Comparison of ENCODE assay signal across 29 cellular contexts in the genomic region with DNA sequence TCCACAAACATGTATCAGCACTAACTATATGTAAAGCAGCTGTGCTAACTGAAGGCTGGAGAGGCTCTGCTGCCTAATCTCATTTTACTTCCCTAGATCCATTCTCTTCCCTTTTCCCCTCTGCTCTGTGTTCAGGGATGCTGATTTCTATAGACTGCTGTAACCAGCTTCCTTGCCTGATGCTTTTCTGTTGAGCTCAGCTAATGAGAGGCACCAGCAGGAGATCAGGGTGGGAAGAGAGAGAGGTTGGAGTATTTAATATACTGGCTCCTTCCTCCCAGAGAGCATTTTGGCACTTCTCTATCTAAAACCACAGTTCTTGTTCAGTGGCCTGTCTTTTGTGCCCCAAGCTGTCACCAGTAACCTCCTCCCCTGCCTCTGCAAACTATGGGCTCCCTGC.
DNase-seq lines count a peak whose midpoint lies in the region; ATAC-seq and TF ChIP-seq lines count a peak whose summit lies in the region.
"Had no signal": no experiment of that assay in that cellular context is flagged by ENCODE, and none has a peak within 500 bp of the region (broad histone marks: within the 10 kb centered on the region; RNA-seq: fewer than 3 reads in every experiment).

No MANE protein-coding gene starts in this region.

- H3K4me1 Mint-ChIP-seq in MCF 10A (ENCODE audit: insufficient read depth, unreplicated experiment) (no peaks in the 10 kb centered on the region), endodermal cell (peaks cover 10% of the 10 kb centered on the region)
- no peaks in the 10 kb centered on the region for H3K4me1 Mint-ChIP-seq in activated T-helper 1 cell treated with anti-CD3 and anti-CD28 coated beads, Interleukin-12 subunit alpha, Interleukin-12 subunit beta, Interleukin-2, Interleukin-4 antibody, amounts not matched to agents 30 ng/mL and 10 ng/mL and 1 ng/mL, durations not matched to agents 14 hours and 24 hours and 36 hours (ENCODE audit: low read depth)
- H3K4me1 Mint-ChIP-seq in activated naive CD4-positive, alpha-beta T cell treated with anti-CD3 and anti-CD28 coated beads for 36 hours (ENCODE audit: low read depth): no peaks in the 10 kb centered on the region
- H3K4me1 Mint-ChIP-seq: activated CD4-positive, alpha-beta T cell treated with anti-CD3 and anti-CD28 coated beads for 36 hours; activated naive CD8-positive, alpha-beta T cell treated with anti-CD3 and anti-CD28 coated beads for 36 hours; B cell; CD8-positive, alpha-beta memory T cell; central memory CD8-positive, alpha-beta T cell; memory B cell had no signal

- H3K27me3 Mint-ChIP-seq in MCF 10A (ENCODE audit: insufficient read depth, unreplicated experiment) (no peaks in the 10 kb centered on the region), endodermal cell (ENCODE audit: insufficient read depth) (no peaks in the 10 kb centered on the region)
- H3K27me3 Mint-ChIP-seq in activated T-helper 1 cell treated with anti-CD3 and anti-CD28 coated beads, Interleukin-12 subunit alpha, Interleukin-12 subunit beta, Interleukin-2, Interleukin-4 antibody, amounts not matched to agents 30 ng/mL and 10 ng/mL and 1 ng/mL, durations not matched to agents 14 hours and 24 hours and 36 hours (ENCODE audit: insufficient read depth): no peaks in the 10 kb centered on the region
- H3K27me3 Mint-ChIP-seq in activated naive CD4-positive, alpha-beta T cell treated with anti-CD3 and anti-CD28 coated beads for 36 hours (ENCODE audit: low read depth): peaks cover 4% of the 10 kb centered on the region
- H3K27me3 Mint-ChIP-seq: activated CD4-positive, alpha-beta T cell treated with anti-CD3 and anti-CD28 coated beads for 36 hours; activated naive CD8-positive, alpha-beta T cell treated with anti-CD3 and anti-CD28 coated beads for 36 hours; B cell; CD8-positive, alpha-beta memory T cell; central memory CD8-positive, alpha-beta T cell had no signal

- intact Hi-C loops in MCF 10A (cut with micrococcal nuclease): no loop called here
- intact Hi-C loops in breast epithelium (cut with DNase I; ENCODE audit: low total_unique reads): no loop called here
- intact Hi-C loops in activated T-helper 1 cell treated with anti-CD3 and anti-CD28 coated beads, Interleukin-12 subunit alpha, Interleukin-12 subunit beta, Interleukin-2, Interleukin-4 antibody, amounts not matched to agents 30 ng/mL and 10 ng/mL and 1 ng/mL, durations not matched to agents 14 hours and 24 hours and 36 hours (cut with micrococcal nuclease): no loop called here
- intact Hi-C loops in activated naive CD4-positive, alpha-beta T cell treated with anti-CD3 and anti-CD28 coated beads for 36 hours (cut with micrococcal nuclease): no loop called here

- no peaks in the 10 kb centered on the region for H3K27me3 ChIP-seq in breast epithelium
- H3K27me3 ChIP-seq in endodermal cell (ENCODE audit: control insufficient read depth, insufficient read depth, low read length, poor library complexity, severe bottlenecking): no peaks in the 10 kb centered on the region
- H3K27me3 ChIP-seq: ascending aorta, gastrocnemius medialis had no signal

- H3K9ac ChIP-seq in endodermal cell (ENCODE audit: extremely low read depth, low read length, poor library complexity, severe bottlenecking): no peak overlapping the region
- H3K9ac ChIP-seq: SK-N-SH had no signal

- ATAC-seq in GM21360 (IDR thresholded peaks at IDR 0.05; ENCODE audit: unreplicated experiment): no peak
- ATAC-seq: A549; activated CD4-positive, alpha-beta T cell treated with anti-CD3 and anti-CD28 coated beads for 36 hours; gastrocnemius medialis; stimulated activated naive CD8-positive, alpha-beta T cell treated with anti-CD3 and anti-CD28 coated beads, Interleukin-15, Interleukin-2, amounts not matched to agents 100 U/mL and 50 U/mL, for 24 hours had no signal

- H3K27ac Mint-ChIP-seq in MCF 10A (ENCODE audit: low read depth, unreplicated experiment) (peak overlapping the region; percentile 49), endodermal cell (no peak overlapping the region)
- no peak overlapping the region for H3K27ac Mint-ChIP-seq in activated T-helper 1 cell treated with anti-CD3 and anti-CD28 coated beads, Interleukin-12 subunit alpha, Interleukin-12 subunit beta, Interleukin-2, Interleukin-4 antibody, amounts not matched to agents 30 ng/mL and 10 ng/mL and 1 ng/mL, durations not matched to agents 14 hours and 24 hours and 36 hours
- H3K27ac Mint-ChIP-seq in activated naive CD4-positive, alpha-beta T cell treated with anti-CD3 and anti-CD28 coated beads for 36 hours: no peak overlapping the region
- H3K27ac Mint-ChIP-seq: activated CD4-positive, alpha-beta T cell treated with anti-CD3 and anti-CD28 coated beads for 36 hours; activated naive CD8-positive, alpha-beta T cell treated with anti-CD3 and anti-CD28 coated beads for 36 hours; B cell; CD8-positive, alpha-beta memory T cell; memory B cell had no signal

- H3K4me1 ChIP-seq in breast epithelium (no peaks in the 10 kb centered on the region), endodermal cell (ENCODE audit: control insufficient read depth, insufficient read depth, low read length) (peaks cover 5% of the 10 kb centered on the region)
- H3K4me1 ChIP-seq: A549, ascending aorta, gastrocnemius medialis had no signal

- H3K36me3 Mint-ChIP-seq in MCF 10A (ENCODE audit: insufficient read depth, unreplicated experiment) (peaks cover 7% of the 10 kb centered on the region), endodermal cell (ENCODE audit: low read depth) (no peaks in the 10 kb centered on the region)
- H3K36me3 Mint-ChIP-seq in activated T-helper 1 cell treated with anti-CD3 and anti-CD28 coated beads, Interleukin-12 subunit alpha, Interleukin-12 subunit beta, Interleukin-2, Interleukin-4 antibody, amounts not matched to agents 30 ng/mL and 10 ng/mL and 1 ng/mL, durations not matched to agents 14 hours and 24 hours and 36 hours (ENCODE audit: low read depth): no peaks in the 10 kb centered on the region
- H3K36me3 Mint-ChIP-seq in activated naive CD4-positive, alpha-beta T cell treated with anti-CD3 and anti-CD28 coated beads for 36 hours (ENCODE audit: low read depth): no peaks in the 10 kb centered on the region
- H3K36me3 Mint-ChIP-seq: activated naive CD8-positive, alpha-beta T cell treated with anti-CD3 and anti-CD28 coated beads for 36 hours; CD8-positive, alpha-beta memory T cell; memory B cell had no signal

- H3K9me3 Mint-ChIP-seq in MCF 10A (ENCODE audit: unreplicated experiment): no peaks in the 10 kb centered on the region
- H3K9me3 Mint-ChIP-seq in endodermal cell: no peaks in the 10 kb centered on the region
- H3K9me3 Mint-ChIP-seq in activated T-helper 1 cell treated with anti-CD3 and anti-CD28 coated beads, Interleukin-12 subunit alpha, Interleukin-12 subunit beta, Interleukin-2, Interleukin-4 antibody, amounts not matched to agents 30 ng/mL and 10 ng/mL and 1 ng/mL, durations not matched to agents 14 hours and 24 hours and 36 hours: no peaks in the 10 kb centered on the region
- peaks cover 2% of the 10 kb centered on the region for H3K9me3 Mint-ChIP-seq in activated naive CD4-positive, alpha-beta T cell treated with anti-CD3 and anti-CD28 coated beads for 36 hours
- H3K9me3 Mint-ChIP-seq: activated naive CD8-positive, alpha-beta T cell treated with anti-CD3 and anti-CD28 coated beads for 36 hours; memory B cell had no signal

- H3K4me3 Mint-ChIP-seq in MCF 10A (ENCODE audit: unreplicated experiment) (no peak overlapping the region), endodermal cell (no peak overlapping the region)
- H3K4me3 Mint-ChIP-seq in activated T-helper 1 cell treated with anti-CD3 and anti-CD28 coated beads, Interleukin-12 subunit alpha, Interleukin-12 subunit beta, Interleukin-2, Interleukin-4 antibody, amounts not matched to agents 30 ng/mL and 10 ng/mL and 1 ng/mL, durations not matched to agents 14 hours and 24 hours and 36 hours: no peak overlapping the region
- H3K4me3 Mint-ChIP-seq in activated naive CD4-positive, alpha-beta T cell treated with anti-CD3 and anti-CD28 coated beads for 36 hours: no peak overlapping the region
- H3K4me3 Mint-ChIP-seq: activated CD4-positive, alpha-beta T cell treated with anti-CD3 and anti-CD28 coated beads for 36 hours; activated naive CD8-positive, alpha-beta T cell treated with anti-CD3 and anti-CD28 coated beads for 36 hours; B cell; CD8-positive, alpha-beta memory T cell; central memory CD8-positive, alpha-beta T cell; memory B cell had no signal

- TF ChIP-seq CTCF in MCF 10A (IDR thresholded peaks at IDR 0.05; ENCODE audit: unreplicated experiment) (no peak), breast epithelium (IDR thresholded peaks at IDR 0.05) (no peak), endodermal cell (conservative IDR thresholded peaks at IDR 0.05) (no peak)

- no peak for DNase-seq in MCF 10A (ENCODE audit: unreplicated experiment)
- DNase-seq in breast epithelium (ENCODE audit: low spot score in 2 of 2): no peak
- DNase-seq in NCI-H526 treated with DMSO at 0.1 percent for 48 hours (lab: John Stamatoyannopoulos, UW): peak; percentile 46
- peak; percentile 47 for DNase-seq in endodermal cell
- no peak for DNase-seq in hippocampal formation (lab: John Stamatoyannopoulos, UW)
- no peak for DNase-seq in activated T-helper 1 cell treated with anti-CD3 and anti-CD28 coated beads, Interleukin-12 subunit alpha, Interleukin-12 subunit beta, Interleukin-2, Interleukin-4 antibody, amounts not matched to agents 30 ng/mL and 10 ng/mL and 1 ng/mL, durations not matched to agents 14 hours and 24 hours and 36 hours (ENCODE audit: low spot score)
- DNase-seq in activated naive CD4-positive, alpha-beta T cell treated with anti-CD3 and anti-CD28 coated beads for 36 hours: no peak
- DNase-seq: activated CD4-positive, alpha-beta T cell treated with anti-CD3 and anti-CD28 coated beads for 36 hours; activated effector memory CD4-positive, alpha-beta T cell treated with Interleukin-2 at 50 U/mL for 16 hours; activated naive CD8-positive, alpha-beta T cell treated with anti-CD3 and anti-CD28 coated beads for 36 hours; activated T-cell treated with anti-CD3 and anti-CD28 coated beads for 4 hours; CD8-positive, alpha-beta memory T cell; DMS 273 treated with DMSO at 0.1 percent for 48 hours; gastrocnemius medialis; hypothalamus; IMR-90; NCI-H1092 treated with DMSO at 0.1 percent for 48 hours; NCI-H2171 treated with DMSO at 0.1 percent for 48 hours; NCI-H774; SK-N-SH; stimulated activated naive CD8-positive, alpha-beta T cell treated with anti-CD3 and anti-CD28 coated beads, Interleukin-15, Interleukin-2, amounts not matched to agents 100 U/mL and 50 U/mL, for 24 hours had no signal

- no peak for TF ChIP-seq POLR2A in breast epithelium (IDR thresholded peaks at IDR 0.05)

- H3K36me3 ChIP-seq in breast epithelium (no peaks in the 10 kb centered on the region), endodermal cell (ENCODE audit: control insufficient read depth, insufficient read depth, low read length) (no peaks in the 10 kb centered on the region)
- H3K36me3 ChIP-seq: ascending aorta, gastrocnemius medialis, thoracic aorta had no signal

- POLR2A ChIA-PET in MCF 10A (lab: Yijun Ruan, JAX): interaction anchor here (0.7 kb wide), 1 partner anchor 167 kb away, joined by 3 read pairs; no protein-coding TSS in a partner anchor

- H3K4me3 ChIP-seq in breast epithelium: no peak overlapping the region
- H3K4me3 ChIP-seq in endodermal cell (ENCODE audit: low read length): no peak overlapping the region
- H3K4me3 ChIP-seq: A549, ascending aorta, gastrocnemius medialis, skin epidermis, thoracic aorta had no signal

- H3K9me3 ChIP-seq in breast epithelium (no peaks in the 10 kb centered on the region), endodermal cell (ENCODE audit: control insufficient read depth, low read length) (no peaks in the 10 kb centered on the region)
- H3K9me3 ChIP-seq: A549, ascending aorta, gastrocnemius medialis, SK-N-SH, thoracic aorta had no signal

- H3K27ac ChIP-seq in breast epithelium (no peak overlapping the region), endodermal cell (ENCODE audit: low read depth, low read length) (peak overlapping the region; percentile 57)
- H3K27ac ChIP-seq: A549, ascending aorta, gastrocnemius medialis, skin epidermis, thoracic aorta had no signal

- CTCF ChIA-PET in MCF 10A (lab: Yijun Ruan, JAX): interaction anchor here (1.2 kb wide), 1 partner anchor 442 kb away, joined by 5 read pairs; no protein-coding TSS in a partner anchor
- CTCF ChIA-PET in activated naive CD4-positive, alpha-beta T cell treated with anti-CD3 and anti-CD28 coated beads for 36 hours (lab: Charles Lee): no interaction called here

- BruUV-seq in MCF 10A (replicated peaks; lab: Mats Ljungman, UMichigan): no TSS peak

Comparison
In these comparisons a context has a peak if more than half of its experiments do, and no peak if none do; other contexts are left out.
1. DNase-seq: peak in NCI-H526 treated with DMSO at 0.1 percent for 48 hours (single experiment) and endodermal cell (single experiment); none in MCF 10A (single experiment), breast epithelium (0 of 2), hippocampal formation (0 of 2), activated T-helper 1 cell treated with anti-CD3 and anti-CD28 coated beads, Interleukin-12 subunit alpha, Interleukin-12 subunit beta, Interleukin-2, Interleukin-4 antibody, amounts not matched to agents 30 ng/mL and 10 ng/mL and 1 ng/mL, durations not matched to agents 14 hours and 24 hours and 36 hours (single experiment) and activated naive CD4-positive, alpha-beta T cell treated with anti-CD3 and anti-CD28 coated beads for 36 hours (single experiment).